Comparison of ENCODE assay signal across 1 cellular context in the genomic region with DNA sequence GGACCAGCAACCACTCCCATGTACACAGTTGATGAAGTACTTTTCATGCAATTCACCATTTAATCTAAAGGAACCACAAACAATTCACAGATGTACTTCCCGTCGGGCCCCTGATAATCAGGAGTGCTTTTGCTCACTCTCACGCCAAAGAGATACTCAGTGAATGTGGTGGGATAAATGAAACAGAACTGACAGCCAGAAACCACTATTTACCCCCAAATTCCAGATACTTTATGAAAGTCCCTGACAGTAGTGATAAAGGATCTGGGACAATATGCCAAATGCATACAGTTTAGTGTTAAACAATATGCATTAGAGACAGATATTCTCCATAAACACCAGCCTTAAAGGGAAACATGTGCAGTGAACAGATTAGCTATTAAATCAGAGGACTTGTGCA.
TF ChIP-seq lines count a peak whose summit lies in the region.

No MANE protein-coding gene starts in this region.

TF ChIP-seq in SK-N-SH, 30 proteins besides CTCF, POLR2A, EP300 and RAD21 (continued from another document):
- TF ChIP-seq, protein P1, sequence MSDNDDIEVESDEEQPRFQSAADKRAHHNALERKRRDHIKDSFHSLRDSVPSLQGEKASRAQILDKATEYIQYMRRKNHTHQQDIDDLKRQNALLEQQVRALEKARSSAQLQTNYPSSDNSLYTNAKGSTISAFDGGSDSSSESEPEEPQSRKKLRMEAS (IDR thresholded peaks at IDR 0.05; ENCODE audit: low read depth) = no peak
- TF ChIP-seq CHD2 (IDR thresholded peaks at IDR 0.05; ENCODE audit: low read length, partially characterized antibody) (peak; percentile 30), FOXJ3 (CRISPR knock-in tag; IDR thresholded peaks at IDR 0.05) (0 out of 2 replicates have a peak, but pooled peaks have one; percentile 33), NRF1 (IDR thresholded peaks at IDR 0.05; ENCODE audit: low read depth, low read length) (no peak), POLR2AphosphoS5 (IDR thresholded peaks at IDR 0.05; ENCODE audit: low read depth, low read length) (no peak), FOSL2 (IDR thresholded peaks at IDR 0.05; ENCODE audit: borderline replicate concordance, low read depth) (no peak), TAF1 (IDR thresholded peaks at IDR 0.05; ENCODE audit: borderline replicate concordance, low read depth, low read length) (no peak), MXI1 (IDR thresholded peaks at IDR 0.05; ENCODE audit: low read depth, low read length) (peak; percentile 21; the same call in 1 of the 2 replicates), MEF2A (IDR thresholded peaks at IDR 0.05; ENCODE audit: borderline replicate concordance, low read depth) (no peak), TCF12 (IDR thresholded peaks at IDR 0.05) (no peak), RFX5 (IDR thresholded peaks at IDR 0.05; ENCODE audit: low read length) (no peak), NFIC (IDR thresholded peaks at IDR 0.05; ENCODE audit: borderline replicate concordance) (no peak), GATA2 (CRISPR knock-in tag; IDR thresholded peaks at IDR 0.05) (peak; percentile 89), SIN3A (IDR thresholded peaks at IDR 0.05; ENCODE audit: borderline replicate concordance, low read depth, low read length) (no peak), RCOR1 (IDR thresholded peaks at IDR 0.05; ENCODE audit: low read length) (peak; percentile 82), FOXM1 (IDR thresholded peaks at IDR 0.05; ENCODE audit: low read depth) (no peak), RXRA (IDR thresholded peaks at IDR 0.05; ENCODE audit: borderline replicate concordance, low read depth) (no peak), SMC3 (IDR thresholded peaks at IDR 0.05; ENCODE audit: low read depth, low read length) (no peak), GABPA (IDR thresholded peaks at IDR 0.05; ENCODE audit: low read depth) (no peak)
- TF ChIP-seq, protein P2, sequence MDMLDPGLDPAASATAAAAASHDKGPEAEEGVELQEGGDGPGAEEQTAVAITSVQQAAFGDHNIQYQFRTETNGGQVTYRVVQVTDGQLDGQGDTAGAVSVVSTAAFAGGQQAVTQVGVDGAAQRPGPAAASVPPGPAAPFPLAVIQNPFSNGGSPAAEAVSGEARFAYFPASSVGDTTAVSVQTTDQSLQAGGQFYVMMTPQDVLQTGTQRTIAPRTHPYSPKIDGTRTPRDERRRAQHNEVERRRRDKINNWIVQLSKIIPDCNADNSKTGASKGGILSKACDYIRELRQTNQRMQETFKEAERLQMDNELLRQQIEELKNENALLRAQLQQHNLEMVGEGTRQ (IDR thresholded peaks at IDR 0.05; ENCODE audit: borderline replicate concordance, low read depth, low read length) = no peak
- TF ChIP-seq, protein P3, sequence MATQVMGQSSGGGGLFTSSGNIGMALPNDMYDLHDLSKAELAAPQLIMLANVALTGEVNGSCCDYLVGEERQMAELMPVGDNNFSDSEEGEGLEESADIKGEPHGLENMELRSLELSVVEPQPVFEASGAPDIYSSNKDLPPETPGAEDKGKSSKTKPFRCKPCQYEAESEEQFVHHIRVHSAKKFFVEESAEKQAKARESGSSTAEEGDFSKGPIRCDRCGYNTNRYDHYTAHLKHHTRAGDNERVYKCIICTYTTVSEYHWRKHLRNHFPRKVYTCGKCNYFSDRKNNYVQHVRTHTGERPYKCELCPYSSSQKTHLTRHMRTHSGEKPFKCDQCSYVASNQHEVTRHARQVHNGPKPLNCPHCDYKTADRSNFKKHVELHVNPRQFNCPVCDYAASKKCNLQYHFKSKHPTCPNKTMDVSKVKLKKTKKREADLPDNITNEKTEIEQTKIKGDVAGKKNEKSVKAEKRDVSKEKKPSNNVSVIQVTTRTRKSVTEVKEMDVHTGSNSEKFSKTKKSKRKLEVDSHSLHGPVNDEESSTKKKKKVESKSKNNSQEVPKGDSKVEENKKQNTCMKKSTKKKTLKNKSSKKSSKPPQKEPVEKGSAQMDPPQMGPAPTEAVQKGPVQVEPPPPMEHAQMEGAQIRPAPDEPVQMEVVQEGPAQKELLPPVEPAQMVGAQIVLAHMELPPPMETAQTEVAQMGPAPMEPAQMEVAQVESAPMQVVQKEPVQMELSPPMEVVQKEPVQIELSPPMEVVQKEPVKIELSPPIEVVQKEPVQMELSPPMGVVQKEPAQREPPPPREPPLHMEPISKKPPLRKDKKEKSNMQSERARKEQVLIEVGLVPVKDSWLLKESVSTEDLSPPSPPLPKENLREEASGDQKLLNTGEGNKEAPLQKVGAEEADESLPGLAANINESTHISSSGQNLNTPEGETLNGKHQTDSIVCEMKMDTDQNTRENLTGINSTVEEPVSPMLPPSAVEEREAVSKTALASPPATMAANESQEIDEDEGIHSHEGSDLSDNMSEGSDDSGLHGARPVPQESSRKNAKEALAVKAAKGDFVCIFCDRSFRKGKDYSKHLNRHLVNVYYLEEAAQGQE (IDR thresholded peaks at IDR 0.05; ENCODE audit: low read depth, low read length) = no peak
- TF ChIP-seq, protein P4, sequence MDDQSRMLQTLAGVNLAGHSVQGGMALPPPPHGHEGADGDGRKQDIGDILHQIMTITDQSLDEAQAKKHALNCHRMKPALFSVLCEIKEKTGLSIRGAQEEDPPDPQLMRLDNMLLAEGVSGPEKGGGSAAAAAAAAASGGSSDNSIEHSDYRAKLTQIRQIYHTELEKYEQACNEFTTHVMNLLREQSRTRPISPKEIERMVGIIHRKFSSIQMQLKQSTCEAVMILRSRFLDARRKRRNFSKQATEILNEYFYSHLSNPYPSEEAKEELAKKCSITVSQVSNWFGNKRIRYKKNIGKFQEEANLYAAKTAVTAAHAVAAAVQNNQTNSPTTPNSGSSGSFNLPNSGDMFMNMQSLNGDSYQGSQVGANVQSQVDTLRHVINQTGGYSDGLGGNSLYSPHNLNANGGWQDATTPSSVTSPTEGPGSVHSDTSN (IDR thresholded peaks at IDR 0.05) = no peak
- TF ChIP-seq, protein P5, sequence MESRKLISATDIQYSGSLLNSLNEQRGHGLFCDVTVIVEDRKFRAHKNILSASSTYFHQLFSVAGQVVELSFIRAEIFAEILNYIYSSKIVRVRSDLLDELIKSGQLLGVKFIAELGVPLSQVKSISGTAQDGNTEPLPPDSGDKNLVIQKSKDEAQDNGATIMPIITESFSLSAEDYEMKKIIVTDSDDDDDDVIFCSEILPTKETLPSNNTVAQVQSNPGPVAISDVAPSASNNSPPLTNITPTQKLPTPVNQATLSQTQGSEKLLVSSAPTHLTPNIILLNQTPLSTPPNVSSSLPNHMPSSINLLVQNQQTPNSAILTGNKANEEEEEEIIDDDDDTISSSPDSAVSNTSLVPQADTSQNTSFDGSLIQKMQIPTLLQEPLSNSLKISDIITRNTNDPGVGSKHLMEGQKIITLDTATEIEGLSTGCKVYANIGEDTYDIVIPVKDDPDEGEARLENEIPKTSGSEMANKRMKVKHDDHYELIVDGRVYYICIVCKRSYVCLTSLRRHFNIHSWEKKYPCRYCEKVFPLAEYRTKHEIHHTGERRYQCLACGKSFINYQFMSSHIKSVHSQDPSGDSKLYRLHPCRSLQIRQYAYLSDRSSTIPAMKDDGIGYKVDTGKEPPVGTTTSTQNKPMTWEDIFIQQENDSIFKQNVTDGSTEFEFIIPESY (IDR thresholded peaks at IDR 0.05; ENCODE audit: borderline replicate concordance, low read depth) = no peak
- TF ChIP-seq, protein P6, sequence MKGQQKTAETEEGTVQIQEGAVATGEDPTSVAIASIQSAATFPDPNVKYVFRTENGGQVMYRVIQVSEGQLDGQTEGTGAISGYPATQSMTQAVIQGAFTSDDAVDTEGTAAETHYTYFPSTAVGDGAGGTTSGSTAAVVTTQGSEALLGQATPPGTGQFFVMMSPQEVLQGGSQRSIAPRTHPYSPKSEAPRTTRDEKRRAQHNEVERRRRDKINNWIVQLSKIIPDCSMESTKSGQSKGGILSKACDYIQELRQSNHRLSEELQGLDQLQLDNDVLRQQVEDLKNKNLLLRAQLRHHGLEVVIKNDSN (IDR thresholded peaks at IDR 0.05; ENCODE audit: borderline replicate concordance, low read depth) = no peak
